In the genomic region with DNA sequence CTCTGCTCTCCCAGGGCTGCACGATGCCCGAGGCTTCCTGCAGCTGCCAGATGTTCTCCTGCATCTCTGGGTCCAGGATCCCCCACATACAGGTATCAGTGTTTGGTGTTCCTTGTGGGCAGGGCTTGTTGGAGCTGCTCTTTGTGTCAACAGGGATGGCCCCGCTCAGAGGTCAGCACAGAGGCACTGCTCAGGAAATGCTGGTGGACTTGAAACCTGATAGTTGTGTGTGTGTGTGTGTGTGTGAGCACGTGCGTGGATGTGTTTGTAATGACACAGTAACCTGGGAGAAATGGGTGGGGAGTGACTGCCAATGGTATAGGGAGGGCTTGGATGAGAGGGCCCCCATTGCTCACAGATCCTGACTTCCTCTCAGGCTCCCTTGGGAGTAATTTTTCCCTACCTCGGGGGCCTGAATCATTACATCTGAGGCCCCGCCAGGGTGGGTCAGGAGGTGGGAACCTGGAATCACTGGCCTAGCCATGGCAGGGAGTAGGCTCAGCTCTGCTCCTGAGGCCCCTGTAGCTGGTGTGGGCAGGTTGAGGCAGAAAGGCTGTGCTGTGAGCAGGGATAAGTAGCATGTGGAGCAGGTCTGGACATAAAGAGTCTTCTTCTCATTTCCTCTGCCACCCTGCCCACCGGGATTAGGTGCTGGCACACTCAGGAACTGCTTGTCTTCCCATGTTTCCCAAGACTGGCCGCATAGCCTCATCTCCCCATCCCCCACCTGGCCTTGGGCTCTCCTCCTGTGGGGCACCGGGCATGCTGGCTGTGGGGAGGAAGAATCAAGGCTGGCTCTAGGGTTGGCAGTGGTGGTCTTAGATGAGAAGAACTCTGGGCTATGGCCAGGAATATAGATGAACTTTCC, we compare ENCODE assay signal across 1 cellular context.
A peak's percentile ranks its signal among the peaks of the same experiment; 100 is the strongest.
TF ChIP-seq lines count a peak whose summit lies in the region.

No MANE protein-coding gene starts in this region.

TF ChIP-seq in HepG2, 621 proteins besides CTCF, POLR2A, EP300 and RAD21 (continues in another document):
- TF ChIP-seq CEBPG (CRISPR knock-in tag; IDR thresholded peaks at IDR 0.05): no peak
- peak; percentile 37; the same call in 1 of the 2 replicates for TF ChIP-seq ARNTL (CRISPR knock-in tag; IDR thresholded peaks at IDR 0.05)
- TF ChIP-seq RARA (CRISPR knock-in tag; IDR thresholded peaks at IDR 0.05): peak; percentile 70
- peak; percentile 53; the same call in 1 of the 2 replicates for TF ChIP-seq MED1 (CRISPR knock-in tag; IDR thresholded peaks at IDR 0.05)
- TF ChIP-seq, protein P1, sequence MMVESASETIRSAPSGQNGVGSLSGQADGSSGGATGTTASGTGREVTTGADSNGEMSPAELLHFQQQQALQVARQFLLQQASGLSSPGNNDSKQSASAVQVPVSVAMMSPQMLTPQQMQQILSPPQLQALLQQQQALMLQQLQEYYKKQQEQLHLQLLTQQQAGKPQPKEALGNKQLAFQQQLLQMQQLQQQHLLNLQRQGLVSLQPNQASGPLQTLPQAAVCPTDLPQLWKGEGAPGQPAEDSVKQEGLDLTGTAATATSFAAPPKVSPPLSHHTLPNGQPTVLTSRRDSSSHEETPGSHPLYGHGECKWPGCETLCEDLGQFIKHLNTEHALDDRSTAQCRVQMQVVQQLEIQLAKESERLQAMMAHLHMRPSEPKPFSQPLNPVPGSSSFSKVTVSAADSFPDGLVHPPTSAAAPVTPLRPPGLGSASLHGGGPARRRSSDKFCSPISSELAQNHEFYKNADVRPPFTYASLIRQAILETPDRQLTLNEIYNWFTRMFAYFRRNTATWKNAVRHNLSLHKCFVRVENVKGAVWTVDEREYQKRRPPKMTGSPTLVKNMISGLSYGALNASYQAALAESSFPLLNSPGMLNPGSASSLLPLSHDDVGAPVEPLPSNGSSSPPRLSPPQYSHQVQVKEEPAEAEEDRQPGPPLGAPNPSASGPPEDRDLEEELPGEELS (CRISPR knock-in tag; IDR thresholded peaks at IDR 0.05): peak; percentile 56
- TF ChIP-seq MYC (CRISPR knock-in tag; IDR thresholded peaks at IDR 0.05; ENCODE audit: borderline replicate concordance): peak; percentile 21; the same call in 1 of the 2 replicates
- TF ChIP-seq, protein P2, sequence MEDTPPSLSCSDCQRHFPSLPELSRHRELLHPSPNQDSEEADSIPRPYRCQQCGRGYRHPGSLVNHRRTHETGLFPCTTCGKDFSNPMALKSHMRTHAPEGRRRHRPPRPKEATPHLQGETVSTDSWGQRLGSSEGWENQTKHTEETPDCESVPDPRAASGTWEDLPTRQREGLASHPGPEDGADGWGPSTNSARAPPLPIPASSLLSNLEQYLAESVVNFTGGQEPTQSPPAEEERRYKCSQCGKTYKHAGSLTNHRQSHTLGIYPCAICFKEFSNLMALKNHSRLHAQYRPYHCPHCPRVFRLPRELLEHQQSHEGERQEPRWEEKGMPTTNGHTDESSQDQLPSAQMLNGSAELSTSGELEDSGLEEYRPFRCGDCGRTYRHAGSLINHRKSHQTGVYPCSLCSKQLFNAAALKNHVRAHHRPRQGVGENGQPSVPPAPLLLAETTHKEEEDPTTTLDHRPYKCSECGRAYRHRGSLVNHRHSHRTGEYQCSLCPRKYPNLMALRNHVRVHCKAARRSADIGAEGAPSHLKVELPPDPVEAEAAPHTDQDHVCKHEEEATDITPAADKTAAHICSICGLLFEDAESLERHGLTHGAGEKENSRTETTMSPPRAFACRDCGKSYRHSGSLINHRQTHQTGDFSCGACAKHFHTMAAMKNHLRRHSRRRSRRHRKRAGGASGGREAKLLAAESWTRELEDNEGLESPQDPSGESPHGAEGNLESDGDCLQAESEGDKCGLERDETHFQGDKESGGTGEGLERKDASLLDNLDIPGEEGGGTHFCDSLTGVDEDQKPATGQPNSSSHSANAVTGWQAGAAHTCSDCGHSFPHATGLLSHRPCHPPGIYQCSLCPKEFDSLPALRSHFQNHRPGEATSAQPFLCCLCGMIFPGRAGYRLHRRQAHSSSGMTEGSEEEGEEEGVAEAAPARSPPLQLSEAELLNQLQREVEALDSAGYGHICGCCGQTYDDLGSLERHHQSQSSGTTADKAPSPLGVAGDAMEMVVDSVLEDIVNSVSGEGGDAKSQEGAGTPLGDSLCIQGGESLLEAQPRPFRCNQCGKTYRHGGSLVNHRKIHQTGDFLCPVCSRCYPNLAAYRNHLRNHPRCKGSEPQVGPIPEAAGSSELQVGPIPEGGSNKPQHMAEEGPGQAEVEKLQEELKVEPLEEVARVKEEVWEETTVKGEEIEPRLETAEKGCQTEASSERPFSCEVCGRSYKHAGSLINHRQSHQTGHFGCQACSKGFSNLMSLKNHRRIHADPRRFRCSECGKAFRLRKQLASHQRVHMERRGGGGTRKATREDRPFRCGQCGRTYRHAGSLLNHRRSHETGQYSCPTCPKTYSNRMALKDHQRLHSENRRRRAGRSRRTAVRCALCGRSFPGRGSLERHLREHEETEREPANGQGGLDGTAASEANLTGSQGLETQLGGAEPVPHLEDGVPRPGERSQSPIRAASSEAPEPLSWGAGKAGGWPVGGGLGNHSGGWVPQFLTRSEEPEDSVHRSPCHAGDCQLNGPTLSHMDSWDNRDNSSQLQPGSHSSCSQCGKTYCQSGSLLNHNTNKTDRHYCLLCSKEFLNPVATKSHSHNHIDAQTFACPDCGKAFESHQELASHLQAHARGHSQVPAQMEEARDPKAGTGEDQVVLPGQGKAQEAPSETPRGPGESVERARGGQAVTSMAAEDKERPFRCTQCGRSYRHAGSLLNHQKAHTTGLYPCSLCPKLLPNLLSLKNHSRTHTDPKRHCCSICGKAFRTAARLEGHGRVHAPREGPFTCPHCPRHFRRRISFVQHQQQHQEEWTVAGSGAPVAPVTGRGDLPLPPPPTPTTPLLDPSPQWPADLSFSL (CRISPR knock-in tag; IDR thresholded peaks at IDR 0.05): peak; percentile 85
- no peak for TF ChIP-seq ZNF501 (CRISPR knock-in tag; IDR thresholded peaks at IDR 0.05)
- TF ChIP-seq SIX4 (CRISPR knock-in tag; IDR thresholded peaks at IDR 0.05): peak; percentile 81
- TF ChIP-seq, protein P3, sequence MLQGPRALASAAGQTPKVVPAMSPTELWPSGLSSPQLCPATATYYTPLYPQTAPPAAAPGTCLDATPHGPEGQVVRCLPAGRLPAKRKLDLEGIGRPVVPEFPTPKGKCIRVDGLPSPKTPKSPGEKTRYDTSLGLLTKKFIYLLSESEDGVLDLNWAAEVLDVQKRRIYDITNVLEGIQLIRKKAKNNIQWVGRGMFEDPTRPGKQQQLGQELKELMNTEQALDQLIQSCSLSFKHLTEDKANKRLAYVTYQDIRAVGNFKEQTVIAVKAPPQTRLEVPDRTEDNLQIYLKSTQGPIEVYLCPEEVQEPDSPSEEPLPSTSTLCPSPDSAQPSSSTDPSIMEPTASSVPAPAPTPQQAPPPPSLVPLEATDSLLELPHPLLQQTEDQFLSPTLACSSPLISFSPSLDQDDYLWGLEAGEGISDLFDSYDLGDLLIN (CRISPR knock-in tag; IDR thresholded peaks at IDR 0.05; ENCODE audit: borderline replicate concordance): no peak
- no peak for TF ChIP-seq FOXA1 (IDR thresholded peaks at IDR 0.05)
- peak; percentile 66 for TF ChIP-seq FOXA1 (CRISPR knock-in tag; IDR thresholded peaks at IDR 0.05)
- peak; percentile 41; the same call in 1 of the 2 replicates for TF ChIP-seq HNF4G (IDR thresholded peaks at IDR 0.05; ENCODE audit: borderline replicate concordance, low read depth, low read length)
- TF ChIP-seq HNF4G (CRISPR knock-in tag; IDR thresholded peaks at IDR 0.05; ENCODE audit: borderline replicate concordance, low read depth): no peak
- TF ChIP-seq, protein P4, sequence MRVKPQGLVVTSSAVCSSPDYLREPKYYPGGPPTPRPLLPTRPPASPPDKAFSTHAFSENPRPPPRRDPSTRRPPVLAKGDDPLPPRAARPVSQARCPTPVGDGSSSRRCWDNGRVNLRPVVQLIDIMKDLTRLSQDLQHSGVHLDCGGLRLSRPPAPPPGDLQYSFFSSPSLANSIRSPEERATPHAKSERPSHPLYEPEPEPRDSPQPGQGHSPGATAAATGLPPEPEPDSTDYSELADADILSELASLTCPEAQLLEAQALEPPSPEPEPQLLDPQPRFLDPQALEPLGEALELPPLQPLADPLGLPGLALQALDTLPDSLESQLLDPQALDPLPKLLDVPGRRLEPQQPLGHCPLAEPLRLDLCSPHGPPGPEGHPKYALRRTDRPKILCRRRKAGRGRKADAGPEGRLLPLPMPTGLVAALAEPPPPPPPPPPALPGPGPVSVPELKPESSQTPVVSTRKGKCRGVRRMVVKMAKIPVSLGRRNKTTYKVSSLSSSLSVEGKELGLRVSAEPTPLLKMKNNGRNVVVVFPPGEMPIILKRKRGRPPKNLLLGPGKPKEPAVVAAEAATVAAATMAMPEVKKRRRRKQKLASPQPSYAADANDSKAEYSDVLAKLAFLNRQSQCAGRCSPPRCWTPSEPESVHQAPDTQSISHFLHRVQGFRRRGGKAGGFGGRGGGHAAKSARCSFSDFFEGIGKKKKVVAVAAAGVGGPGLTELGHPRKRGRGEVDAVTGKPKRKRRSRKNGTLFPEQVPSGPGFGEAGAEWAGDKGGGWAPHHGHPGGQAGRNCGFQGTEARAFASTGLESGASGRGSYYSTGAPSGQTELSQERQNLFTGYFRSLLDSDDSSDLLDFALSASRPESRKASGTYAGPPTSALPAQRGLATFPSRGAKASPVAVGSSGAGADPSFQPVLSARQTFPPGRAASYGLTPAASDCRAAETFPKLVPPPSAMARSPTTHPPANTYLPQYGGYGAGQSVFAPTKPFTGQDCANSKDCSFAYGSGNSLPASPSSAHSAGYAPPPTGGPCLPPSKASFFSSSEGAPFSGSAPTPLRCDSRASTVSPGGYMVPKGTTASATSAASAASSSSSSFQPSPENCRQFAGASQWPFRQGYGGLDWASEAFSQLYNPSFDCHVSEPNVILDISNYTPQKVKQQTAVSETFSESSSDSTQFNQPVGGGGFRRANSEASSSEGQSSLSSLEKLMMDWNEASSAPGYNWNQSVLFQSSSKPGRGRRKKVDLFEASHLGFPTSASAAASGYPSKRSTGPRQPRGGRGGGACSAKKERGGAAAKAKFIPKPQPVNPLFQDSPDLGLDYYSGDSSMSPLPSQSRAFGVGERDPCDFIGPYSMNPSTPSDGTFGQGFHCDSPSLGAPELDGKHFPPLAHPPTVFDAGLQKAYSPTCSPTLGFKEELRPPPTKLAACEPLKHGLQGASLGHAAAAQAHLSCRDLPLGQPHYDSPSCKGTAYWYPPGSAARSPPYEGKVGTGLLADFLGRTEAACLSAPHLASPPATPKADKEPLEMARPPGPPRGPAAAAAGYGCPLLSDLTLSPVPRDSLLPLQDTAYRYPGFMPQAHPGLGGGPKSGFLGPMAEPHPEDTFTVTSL (CRISPR knock-in tag; IDR thresholded peaks at IDR 0.05; ENCODE audit: borderline replicate concordance): 0 out of 2 replicates have a peak, but pooled peaks have one; percentile 33
- TF ChIP-seq ZNF589 (CRISPR knock-in tag; conservative IDR thresholded peaks at IDR 0.05): no peak
- no peak for TF ChIP-seq FIP1L1 (IDR thresholded peaks at IDR 0.05; ENCODE audit: borderline replicate concordance, insufficient read depth, low read depth, low read length)
- peak; percentile 88 for TF ChIP-seq BHLHE40 (IDR thresholded peaks at IDR 0.05; ENCODE audit: low read length)
- peak; percentile 49; the same call in 1 of the 2 replicates for TF ChIP-seq HNF4A (CRISPR knock-in tag; IDR thresholded peaks at IDR 0.05)
- peak; percentile 33 for TF ChIP-seq SALL1 (CRISPR knock-in tag; IDR thresholded peaks at IDR 0.05)
- TF ChIP-seq, protein P5, sequence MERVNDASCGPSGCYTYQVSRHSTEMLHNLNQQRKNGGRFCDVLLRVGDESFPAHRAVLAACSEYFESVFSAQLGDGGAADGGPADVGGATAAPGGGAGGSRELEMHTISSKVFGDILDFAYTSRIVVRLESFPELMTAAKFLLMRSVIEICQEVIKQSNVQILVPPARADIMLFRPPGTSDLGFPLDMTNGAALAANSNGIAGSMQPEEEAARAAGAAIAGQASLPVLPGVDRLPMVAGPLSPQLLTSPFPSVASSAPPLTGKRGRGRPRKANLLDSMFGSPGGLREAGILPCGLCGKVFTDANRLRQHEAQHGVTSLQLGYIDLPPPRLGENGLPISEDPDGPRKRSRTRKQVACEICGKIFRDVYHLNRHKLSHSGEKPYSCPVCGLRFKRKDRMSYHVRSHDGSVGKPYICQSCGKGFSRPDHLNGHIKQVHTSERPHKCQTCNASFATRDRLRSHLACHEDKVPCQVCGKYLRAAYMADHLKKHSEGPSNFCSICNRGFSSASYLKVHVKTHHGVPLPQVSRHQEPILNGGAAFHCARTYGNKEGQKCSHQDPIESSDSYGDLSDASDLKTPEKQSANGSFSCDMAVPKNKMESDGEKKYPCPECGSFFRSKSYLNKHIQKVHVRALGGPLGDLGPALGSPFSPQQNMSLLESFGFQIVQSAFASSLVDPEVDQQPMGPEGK (CRISPR knock-in tag; IDR thresholded peaks at IDR 0.05): peak; percentile 20; the same call in 1 of the 2 replicates
- TF ChIP-seq, protein P6, sequence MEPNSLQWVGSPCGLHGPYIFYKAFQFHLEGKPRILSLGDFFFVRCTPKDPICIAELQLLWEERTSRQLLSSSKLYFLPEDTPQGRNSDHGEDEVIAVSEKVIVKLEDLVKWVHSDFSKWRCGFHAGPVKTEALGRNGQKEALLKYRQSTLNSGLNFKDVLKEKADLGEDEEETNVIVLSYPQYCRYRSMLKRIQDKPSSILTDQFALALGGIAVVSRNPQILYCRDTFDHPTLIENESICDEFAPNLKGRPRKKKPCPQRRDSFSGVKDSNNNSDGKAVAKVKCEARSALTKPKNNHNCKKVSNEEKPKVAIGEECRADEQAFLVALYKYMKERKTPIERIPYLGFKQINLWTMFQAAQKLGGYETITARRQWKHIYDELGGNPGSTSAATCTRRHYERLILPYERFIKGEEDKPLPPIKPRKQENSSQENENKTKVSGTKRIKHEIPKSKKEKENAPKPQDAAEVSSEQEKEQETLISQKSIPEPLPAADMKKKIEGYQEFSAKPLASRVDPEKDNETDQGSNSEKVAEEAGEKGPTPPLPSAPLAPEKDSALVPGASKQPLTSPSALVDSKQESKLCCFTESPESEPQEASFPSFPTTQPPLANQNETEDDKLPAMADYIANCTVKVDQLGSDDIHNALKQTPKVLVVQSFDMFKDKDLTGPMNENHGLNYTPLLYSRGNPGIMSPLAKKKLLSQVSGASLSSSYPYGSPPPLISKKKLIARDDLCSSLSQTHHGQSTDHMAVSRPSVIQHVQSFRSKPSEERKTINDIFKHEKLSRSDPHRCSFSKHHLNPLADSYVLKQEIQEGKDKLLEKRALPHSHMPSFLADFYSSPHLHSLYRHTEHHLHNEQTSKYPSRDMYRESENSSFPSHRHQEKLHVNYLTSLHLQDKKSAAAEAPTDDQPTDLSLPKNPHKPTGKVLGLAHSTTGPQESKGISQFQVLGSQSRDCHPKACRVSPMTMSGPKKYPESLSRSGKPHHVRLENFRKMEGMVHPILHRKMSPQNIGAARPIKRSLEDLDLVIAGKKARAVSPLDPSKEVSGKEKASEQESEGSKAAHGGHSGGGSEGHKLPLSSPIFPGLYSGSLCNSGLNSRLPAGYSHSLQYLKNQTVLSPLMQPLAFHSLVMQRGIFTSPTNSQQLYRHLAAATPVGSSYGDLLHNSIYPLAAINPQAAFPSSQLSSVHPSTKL (CRISPR knock-in tag; IDR thresholded peaks at IDR 0.05): peak; percentile 40; the same call in 1 of the 2 replicates
- no peak for TF ChIP-seq NFKBIZ (CRISPR knock-in tag; IDR thresholded peaks at IDR 0.05)
- peak; percentile 16; the same call in 1 of the 2 replicates for TF ChIP-seq RXRA (CRISPR knock-in tag; IDR thresholded peaks at IDR 0.05)
- peak; percentile 9; the same call in 1 of the 2 replicates for TF ChIP-seq SOX5 (CRISPR knock-in tag; IDR thresholded peaks at IDR 0.05; ENCODE audit: borderline replicate concordance)
- TF ChIP-seq NR2F6 (IDR thresholded peaks at IDR 0.05): peak; percentile 28; the same call in 1 of the 2 replicates
- TF ChIP-seq NR2F6 (CRISPR knock-in tag; IDR thresholded peaks at IDR 0.05): peak; percentile 51; the same call in 1 of the 2 replicates
- TF ChIP-seq ZNF749 (CRISPR knock-in tag; IDR thresholded peaks at IDR 0.05; ENCODE audit: borderline replicate concordance): no peak
- TF ChIP-seq, protein P7, sequence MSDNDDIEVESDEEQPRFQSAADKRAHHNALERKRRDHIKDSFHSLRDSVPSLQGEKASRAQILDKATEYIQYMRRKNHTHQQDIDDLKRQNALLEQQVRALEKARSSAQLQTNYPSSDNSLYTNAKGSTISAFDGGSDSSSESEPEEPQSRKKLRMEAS (IDR thresholded peaks at IDR 0.05): peak; percentile 48; the same call in 1 of the 2 replicates
- no peak for TF ChIP-seq SOX6 (IDR thresholded peaks at IDR 0.05)
- TF ChIP-seq SOX6 (CRISPR knock-in tag; IDR thresholded peaks at IDR 0.05): peak; percentile 46; the same call in 1 of the 2 replicates
